In genomic region chrX:13581554-13581953, GRCh38 we compare ENCODE assay signal across 1 cellular context.
TF ChIP-seq lines count a peak whose summit lies in the region.

No MANE protein-coding gene starts in this region.

TF ChIP-seq in IMR-90, 13 proteins besides CTCF, POLR2A, EP300 and RAD21 (continued from another document):
- no peak for TF ChIP-seq BHLHE40 (IDR thresholded peaks at IDR 0.05; ENCODE audit: low read depth, low read length)
- TF ChIP-seq MAZ (IDR thresholded peaks at IDR 0.05; ENCODE audit: borderline replicate concordance, low read depth, low read length) = no peak
- TF ChIP-seq FOS (IDR thresholded peaks at IDR 0.05; ENCODE audit: low read depth, low read length) = no peak
- TF ChIP-seq CEBPB (IDR thresholded peaks at IDR 0.05; ENCODE audit: low read depth, low read length) = no peak
